ENCODE assay signal across 30 cellular contexts in genomic region chr10:71024490-71024889, GRCh38.
"Had no signal": no experiment of that assay in that cellular context is flagged by ENCODE, and none has a peak within 500 bp of the region (broad histone marks: within the 10 kb centered on the region; RNA-seq: fewer than 3 reads in every experiment).

No MANE protein-coding gene starts in this region.

- H3K36me3 Mint-ChIP-seq: natural killer cell treated with Interleukin-12 subunit alpha and Interleukin-12 subunit beta and Interleukin-15 and Interleukin-18, amount 100 ng/mL, for 72 hours; stimulated activated memory B cell treated with anti-CD40 and anti-IgM and Interleukin-4, amounts not matched to agents 10 μg/mL and 1 μg/mL and 100 μg/mL, for 72 hours; type B pancreatic cell had no signal

- H3K4me3 ChIP-seq: pancreas, psoas muscle, skin epidermis, smooth muscle cell, spleen, suprapubic skin, testis, tibial artery, transverse colon, upper lobe of right lung, uterus had no signal

- FAIRE-seq: pancreas had no signal

- H3K4me1 ChIP-seq: pancreas, psoas muscle, spleen, suprapubic skin, testis, tibial artery, transverse colon, upper lobe of right lung, uterus had no signal

- H3K9me3 Mint-ChIP-seq: natural killer cell treated with Interleukin-12 subunit alpha and Interleukin-12 subunit beta and Interleukin-15 and Interleukin-18, amount 100 ng/mL, for 72 hours; stimulated activated memory B cell treated with anti-CD40 and anti-IgM and Interleukin-4, amounts not matched to agents 10 μg/mL and 1 μg/mL and 100 μg/mL, for 72 hours; stimulated activated naive CD8-positive, alpha-beta T cell treated with anti-CD3 and anti-CD28 coated beads, Interleukin-15, amount 100 ng/mL, for 72 hours; type B pancreatic cell had no signal

- H3K4me3 Mint-ChIP-seq: naive thymus-derived CD8-positive, alpha-beta T cell; natural killer cell treated with Interleukin-12 subunit alpha and Interleukin-12 subunit beta and Interleukin-15 and Interleukin-18, amount 100 ng/mL, for 72 hours; nephron progenitor cell; neural crest cell; stimulated activated memory B cell treated with anti-CD40 and anti-IgM and Interleukin-4, amounts not matched to agents 10 μg/mL and 1 μg/mL and 100 μg/mL, for 72 hours; stimulated activated naive CD8-positive, alpha-beta T cell treated with anti-CD3 and anti-CD28 coated beads, Interleukin-15, amount 100 ng/mL, for 72 hours; type B pancreatic cell had no signal

- H3K27ac Mint-ChIP-seq: naive thymus-derived CD8-positive, alpha-beta T cell; natural killer cell treated with Interleukin-12 subunit alpha and Interleukin-12 subunit beta and Interleukin-15 and Interleukin-18, amount 100 ng/mL, for 72 hours; nephron progenitor cell; stimulated activated memory B cell treated with anti-CD40 and anti-IgM and Interleukin-4, amounts not matched to agents 10 μg/mL and 1 μg/mL and 100 μg/mL, for 72 hours; stimulated activated naive CD8-positive, alpha-beta T cell treated with anti-CD3 and anti-CD28 coated beads, Interleukin-15, amount 100 ng/mL, for 72 hours; type B pancreatic cell had no signal

- H3K36me3 ChIP-seq: neutrophil, pancreas, spleen, suprapubic skin, tibial artery, transverse colon, upper lobe of right lung, uterus had no signal

- H3K9me3 ChIP-seq: neutrophil, pancreas, psoas muscle, suprapubic skin, testis, transverse colon, upper lobe of right lung, uterus had no signal

- H3K4me1 Mint-ChIP-seq: naive thymus-derived CD8-positive, alpha-beta T cell; nephron progenitor cell; neural crest cell; stimulated activated memory B cell treated with anti-CD40 and anti-IgM and Interleukin-4, amounts not matched to agents 10 μg/mL and 1 μg/mL and 100 μg/mL, for 72 hours; stimulated activated naive CD8-positive, alpha-beta T cell treated with anti-CD3 and anti-CD28 coated beads, Interleukin-15, amount 100 ng/mL, for 72 hours had no signal

- H3K27ac ChIP-seq: neutrophil, pancreas, psoas muscle, skin epidermis, spleen, suprapubic skin, testis, tibial artery, transverse colon, upper lobe of right lung, uterus had no signal

- DNase-seq: naive thymus-derived CD8-positive, alpha-beta T cell; nephron progenitor cell; nucleus accumbens; pancreas; psoas muscle; right cardiac atrium; stimulated activated CD4-positive, alpha-beta T cell treated with anti-CD3 and anti-CD28 coated beads, Interleukin-12 subunit alpha, Interleukin-12 subunit beta, amount 100 ng/mL, for 4 hours; stimulated activated CD4-positive, alpha-beta T cell treated with anti-CD3 and anti-CD28 coated beads, Interleukin-1b, Interleukin-23, amount 100 ng/mL, for 48 hours; stimulated activated CD4-positive, alpha-beta T cell treated with anti-CD3 and anti-CD28 coated beads, Interleukin-4, amount 100 ng/mL, for 1 hour; stimulated activated CD4-positive, alpha-beta T cell treated with anti-CD3 and anti-CD28 coated beads, Interleukin-4, amount 100 ng/mL, for 4 hours; stimulated activated CD8-positive, alpha-beta memory T cell treated with anti-CD3 and anti-CD28 coated beads, Interleukin-4, amount 100 ng/mL, for 48 hours; stimulated activated naive CD4-positive, alpha-beta T cell; stimulated activated naive CD8-positive, alpha-beta T cell treated with anti-CD3 and anti-CD28 coated beads, Interleukin-15, amount 100 ng/mL, for 72 hours; stimulated activated naive CD8-positive, alpha-beta T cell treated with anti-CD3 and anti-CD28 coated beads, Interleukin-15, Interleukin-2, amounts not matched to agents 100 U/mL and 50 U/mL, for 24 hours; substantia nigra; testis; tibial artery; transverse colon; upper lobe of right lung; uterus had no signal

- H3K4me2 ChIP-seq: smooth muscle cell had no signal

- H3K27me3 ChIP-seq: neutrophil, pancreas, spleen, testis, transverse colon, upper lobe of right lung, uterus had no signal

- ATAC-seq: naive thymus-derived CD8-positive, alpha-beta T cell; natural killer cell treated with Interleukin-12 subunit alpha and Interleukin-12 subunit beta and Interleukin-15 and Interleukin-18, amount 100 ng/mL, for 72 hours; pancreas; psoas muscle; right cardiac atrium; sciatic nerve; stimulated activated memory B cell treated with anti-CD40 and anti-IgM and Interleukin-4, amounts not matched to agents 10 μg/mL and 1 μg/mL and 100 μg/mL, for 72 hours; stimulated activated naive CD8-positive, alpha-beta T cell treated with anti-CD3 and anti-CD28 coated beads, Interleukin-15, amount 100 ng/mL, for 72 hours; stimulated activated naive CD8-positive, alpha-beta T cell treated with anti-CD3 and anti-CD28 coated beads, Interleukin-15, Interleukin-2, amounts not matched to agents 100 U/mL and 50 U/mL, for 24 hours; upper lobe of right lung had no signal
